Comparison of ENCODE assay signal across 8 cellular contexts in genomic region chrX:129540725-129541184, GRCh38. TPM values are rescaled to one million over a fixed set of nuclear protein-coding genes. Genes with fewer than 3 reads are reported as not detected.
A peak's percentile ranks its signal among the peaks of the same experiment; 100 is the strongest.
DNase-seq lines count a peak whose midpoint lies in the region; ATAC-seq and TF ChIP-seq lines count a peak whose summit lies in the region.

No MANE protein-coding gene starts in this region.

- H3K4me2 ChIP-seq in BLaER1 = peak overlapping the region; percentile 71
- H3K4me2 ChIP-seq in KMS-11 = peak overlapping the region; percentile 64
- H3K4me2 ChIP-seq in hepatocyte = peak overlapping the region; percentile 80

- H3K4me3 Mint-ChIP-seq in activated naive CD8-positive, alpha-beta T cell treated with anti-CD3 and anti-CD28 coated beads for 36 hours = peak overlapping the region; percentile 57

- H3K27me3 ChIP-seq in BLaER1 = peaks cover 51% of the 10 kb centered on the region
- H3K27me3 ChIP-seq in KMS-11 (ENCODE audit: insufficient read depth, low read depth) = no peaks in the 10 kb centered on the region
- H3K27me3 ChIP-seq in hepatocyte = no peaks in the 10 kb centered on the region

- H3K9me3 ChIP-seq in BLaER1 (no peaks in the 10 kb centered on the region), hepatocyte (ENCODE audit: low read depth) (no peaks in the 10 kb centered on the region)

- H3K36me3 Mint-ChIP-seq in activated naive CD8-positive, alpha-beta T cell treated with anti-CD3 and anti-CD28 coated beads for 36 hours = peaks cover 3% of the 10 kb centered on the region

- H3K9me2 ChIP-seq in hepatocyte (replicated peaks; ENCODE audit: insufficient read depth) = no peaks in the 10 kb centered on the region

- DNase-seq in activated naive CD8-positive, alpha-beta T cell treated with anti-CD3 and anti-CD28 coated beads for 36 hours = no peak
- DNase-seq in hepatocyte (ENCODE audit: low spot score) (peak; percentile 38), NCI-H524 treated with DMSO at 0.1 percent for 48 hours (lab: John Stamatoyannopoulos, UW) (no peak)

- no peak overlapping the region; the same call in 1 of the 2 replicates for H2AFZ ChIP-seq in KMS-11 (ENCODE audit: low read depth)
- H2AFZ ChIP-seq in hepatocyte = no peak overlapping the region

- H3K4me3 ChIP-seq in BLaER1 = peak overlapping the region; percentile 70
- no peak overlapping the region for H3K4me3 ChIP-seq in KMS-11 (IDR thresholded peaks at IDR 0.05; ENCODE audit: insufficient read depth, low read depth, low read length)
- peak overlapping the region; percentile 56 for H3K4me3 ChIP-seq in hepatocyte
- peak overlapping the region; percentile 47 to 64 (median 57) for H3K4me3 ChIP-seq in skin epidermis

- H3K27me3 Mint-ChIP-seq in activated naive CD8-positive, alpha-beta T cell treated with anti-CD3 and anti-CD28 coated beads for 36 hours = no peaks in the 10 kb centered on the region

- H3K36me3 ChIP-seq in BLaER1 = no peaks in the 10 kb centered on the region
- H3K36me3 ChIP-seq in KMS-11 (ENCODE audit: insufficient read depth) = no peaks in the 10 kb centered on the region
- H3K36me3 ChIP-seq in hepatocyte (replicated peaks; ENCODE audit: insufficient read depth, low read depth) = no peaks in the 10 kb centered on the region

- no peaks in the 10 kb centered on the region for H4K20me1 ChIP-seq in BLaER1
- no peaks in the 10 kb centered on the region for H4K20me1 ChIP-seq in KMS-11 (ENCODE audit: insufficient read depth)
- no peaks in the 10 kb centered on the region for H4K20me1 ChIP-seq in hepatocyte (ENCODE audit: insufficient read depth, poor library complexity, severe bottlenecking)

- peaks cover 5% of the 10 kb centered on the region; the same call in 1 of the 2 replicates for H3K4me1 ChIP-seq in BLaER1
- H3K4me1 ChIP-seq in KMS-11 (ENCODE audit: low read depth, poor library complexity, severe bottlenecking) = peaks cover 6% of the 10 kb centered on the region
- H3K4me1 ChIP-seq in hepatocyte (ENCODE audit: insufficient read depth) = no peaks in the 10 kb centered on the region

- H3K9me3 Mint-ChIP-seq in activated naive CD8-positive, alpha-beta T cell treated with anti-CD3 and anti-CD28 coated beads for 36 hours = no peaks in the 10 kb centered on the region

- TF ChIP-seq CTCF in KMS-11 (conservative IDR thresholded peaks at IDR 0.05; ENCODE audit: low read depth, low read length) (no peak), hepatocyte (IDR thresholded peaks at IDR 0.05; ENCODE audit: poor library complexity) (no peak)

- peak overlapping the region; percentile 64; the same call in 1 of the 2 replicates for H3K9ac ChIP-seq in BLaER1
- peak overlapping the region; percentile 44; the same call in 1 of the 2 replicates for H3K9ac ChIP-seq in KMS-11

- 49% methylated on average over 11 of the region's 14 CpGs for WGBS in hepatocyte (ENCODE audit: low lambda C conversion rate, missing lambda C conversion rate)

- H3K79me2 ChIP-seq in KMS-11 (ENCODE audit: insufficient read depth, low read depth) = 0 out of 2 replicates have a peak, but pooled peaks cover 3% of the 10 kb centered on the region
- peaks cover 6% of the 10 kb centered on the region for H3K79me2 ChIP-seq in hepatocyte

- peak; percentile 36 for ATAC-seq in GM19455 (IDR thresholded peaks at IDR 0.05; ENCODE audit: unreplicated experiment)
- no peak for ATAC-seq in GM18870 (IDR thresholded peaks at IDR 0.05; ENCODE audit: unreplicated experiment)

- H3K4me1 Mint-ChIP-seq in activated naive CD8-positive, alpha-beta T cell treated with anti-CD3 and anti-CD28 coated beads for 36 hours = peaks cover 10% of the 10 kb centered on the region

- H3K27ac ChIP-seq in BLaER1 = no peak overlapping the region
- no peak overlapping the region for H3K27ac ChIP-seq in KMS-11
- peak overlapping the region; percentile 95 for H3K27ac ChIP-seq in hepatocyte
- peak overlapping the region in 20 of 21 experiments; percentile 39 to 90 (median 78) for H3K27ac ChIP-seq in skin epidermis

- no peak overlapping the region for H3K27ac Mint-ChIP-seq in activated naive CD8-positive, alpha-beta T cell treated with anti-CD3 and anti-CD28 coated beads for 36 hours

RNA-seq across cellular contexts. Expression of gene OCRL, which starts 0.7 kb away (rescaled TPM):
- total RNA-seq in activated naive CD8-positive, alpha-beta T cell treated with anti-CD3 and anti-CD28 coated beads for 36 hours = 1 to 10 TPM; 3.9 to 4.0 TPM
- total RNA-seq in hepatocyte = 18.4 and 21.6 TPM in 2 replicates
- polyA plus RNA-seq in hepatocyte = 10.5 and 11.2 TPM in 2 replicates

RNA-seq across cellular contexts. Expression of gene SMARCA1, which starts 17.5 kb away (rescaled TPM):
- under 1 TPM; 0.40 to 0.47 TPM for total RNA-seq in activated naive CD8-positive, alpha-beta T cell treated with anti-CD3 and anti-CD28 coated beads for 36 hours
- total RNA-seq in hepatocyte = 118 and 119 TPM in 2 replicates
- 66.7 and 69.0 TPM in 2 replicates for polyA plus RNA-seq in hepatocyte

Comparison
In these comparisons a context has a peak if more than half of its experiments do, and no peak if none do; other contexts are left out.
1. H3K27ac ChIP-seq: peak in hepatocyte (single experiment) and skin epidermis (20 of 21); none in BLaER1 (single experiment) and KMS-11 (single experiment).
2. RNA of gene SMARCA1, which starts 17.5 kb away (total RNA-seq): 118 to 119 TPM in hepatocyte; 0.40 to 0.47 TPM in activated naive CD8-positive, alpha-beta T cell treated with anti-CD3 and anti-CD28 coated beads for 36 hours; every median in the first group is over 10 times any median in the second.
3. Peak in every context shown above with its lines, with median percentiles within 50 percentile points of each other: H3K4me2 ChIP-seq.